3 cellular contexts compared by ENCODE assay signal in the genomic region with DNA sequence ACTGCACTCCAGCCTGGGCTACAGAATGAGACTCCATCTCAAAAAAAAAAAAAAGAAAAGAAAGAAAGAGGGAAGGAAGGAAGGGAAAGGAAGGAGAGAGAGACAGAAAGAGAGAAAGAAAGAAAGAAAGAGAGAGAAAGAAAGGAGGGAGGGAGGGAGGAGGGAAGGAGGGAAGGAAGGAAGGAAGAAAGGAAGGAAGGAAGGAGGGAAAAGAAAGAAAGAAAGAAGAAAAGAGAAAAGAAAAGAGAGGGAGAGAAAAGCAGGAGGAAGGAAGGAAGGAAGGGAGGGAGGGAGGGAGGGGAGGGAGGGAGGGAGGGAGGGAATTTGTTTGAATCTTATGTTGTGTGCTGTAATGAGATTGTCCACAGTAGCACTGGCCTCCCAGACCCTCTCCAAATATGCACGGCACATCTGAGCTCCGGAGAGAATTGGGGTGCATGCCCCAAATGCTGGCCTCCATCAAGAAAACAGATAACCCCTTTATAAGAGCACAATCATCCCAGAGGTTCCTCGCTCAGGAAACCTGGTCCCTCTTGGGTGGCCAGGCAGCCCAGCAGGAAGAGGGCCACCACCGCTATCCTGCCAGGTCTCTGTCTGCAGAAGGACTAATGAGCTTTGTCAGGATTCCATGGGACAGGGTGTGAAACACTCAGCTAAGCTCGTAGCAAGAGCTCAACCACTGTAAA.
TF ChIP-seq lines count a peak whose summit lies in the region.

No MANE protein-coding gene starts in this region.

TF ChIP-seq in HEK293, 187 proteins besides CTCF, POLR2A, EP300 and RAD21:
- TF ChIP-seq ZNF571 (tag by site-specific recombination; IDR thresholded peaks at IDR 0.05) (no peak), ZNF366 (tag by site-specific recombination; conservative IDR thresholded peaks at IDR 0.05) (peak; percentile 84)
TF ChIP-seq in HEK293: peak in this region for 1.

TF ChIP-seq in K562, 482 proteins besides CTCF, POLR2A, EP300 and RAD21 (continues in another document):
- TF ChIP-seq SIRT6 (IDR thresholded peaks at IDR 0.05; ENCODE audit: low read depth, low read length), result no peak
- no peak for TF ChIP-seq ZNF584 (CRISPR knock-in tag; IDR thresholded peaks at IDR 0.05; ENCODE audit: low read depth)
- TF ChIP-seq FOXJ3 (CRISPR knock-in tag; IDR thresholded peaks at IDR 0.05), result no peak
- TF ChIP-seq FOXK1 (CRISPR knock-in tag; IDR thresholded peaks at IDR 0.05; ENCODE audit: borderline replicate concordance), result no peak
- peak; percentile 45; the same call in 1 of the 2 replicates for TF ChIP-seq NKRF (IDR thresholded peaks at IDR 0.05; ENCODE audit: borderline replicate concordance)
- no peak for TF ChIP-seq IRF2 (CRISPR knock-in tag; IDR thresholded peaks at IDR 0.05)
- TF ChIP-seq, protein P1, sequence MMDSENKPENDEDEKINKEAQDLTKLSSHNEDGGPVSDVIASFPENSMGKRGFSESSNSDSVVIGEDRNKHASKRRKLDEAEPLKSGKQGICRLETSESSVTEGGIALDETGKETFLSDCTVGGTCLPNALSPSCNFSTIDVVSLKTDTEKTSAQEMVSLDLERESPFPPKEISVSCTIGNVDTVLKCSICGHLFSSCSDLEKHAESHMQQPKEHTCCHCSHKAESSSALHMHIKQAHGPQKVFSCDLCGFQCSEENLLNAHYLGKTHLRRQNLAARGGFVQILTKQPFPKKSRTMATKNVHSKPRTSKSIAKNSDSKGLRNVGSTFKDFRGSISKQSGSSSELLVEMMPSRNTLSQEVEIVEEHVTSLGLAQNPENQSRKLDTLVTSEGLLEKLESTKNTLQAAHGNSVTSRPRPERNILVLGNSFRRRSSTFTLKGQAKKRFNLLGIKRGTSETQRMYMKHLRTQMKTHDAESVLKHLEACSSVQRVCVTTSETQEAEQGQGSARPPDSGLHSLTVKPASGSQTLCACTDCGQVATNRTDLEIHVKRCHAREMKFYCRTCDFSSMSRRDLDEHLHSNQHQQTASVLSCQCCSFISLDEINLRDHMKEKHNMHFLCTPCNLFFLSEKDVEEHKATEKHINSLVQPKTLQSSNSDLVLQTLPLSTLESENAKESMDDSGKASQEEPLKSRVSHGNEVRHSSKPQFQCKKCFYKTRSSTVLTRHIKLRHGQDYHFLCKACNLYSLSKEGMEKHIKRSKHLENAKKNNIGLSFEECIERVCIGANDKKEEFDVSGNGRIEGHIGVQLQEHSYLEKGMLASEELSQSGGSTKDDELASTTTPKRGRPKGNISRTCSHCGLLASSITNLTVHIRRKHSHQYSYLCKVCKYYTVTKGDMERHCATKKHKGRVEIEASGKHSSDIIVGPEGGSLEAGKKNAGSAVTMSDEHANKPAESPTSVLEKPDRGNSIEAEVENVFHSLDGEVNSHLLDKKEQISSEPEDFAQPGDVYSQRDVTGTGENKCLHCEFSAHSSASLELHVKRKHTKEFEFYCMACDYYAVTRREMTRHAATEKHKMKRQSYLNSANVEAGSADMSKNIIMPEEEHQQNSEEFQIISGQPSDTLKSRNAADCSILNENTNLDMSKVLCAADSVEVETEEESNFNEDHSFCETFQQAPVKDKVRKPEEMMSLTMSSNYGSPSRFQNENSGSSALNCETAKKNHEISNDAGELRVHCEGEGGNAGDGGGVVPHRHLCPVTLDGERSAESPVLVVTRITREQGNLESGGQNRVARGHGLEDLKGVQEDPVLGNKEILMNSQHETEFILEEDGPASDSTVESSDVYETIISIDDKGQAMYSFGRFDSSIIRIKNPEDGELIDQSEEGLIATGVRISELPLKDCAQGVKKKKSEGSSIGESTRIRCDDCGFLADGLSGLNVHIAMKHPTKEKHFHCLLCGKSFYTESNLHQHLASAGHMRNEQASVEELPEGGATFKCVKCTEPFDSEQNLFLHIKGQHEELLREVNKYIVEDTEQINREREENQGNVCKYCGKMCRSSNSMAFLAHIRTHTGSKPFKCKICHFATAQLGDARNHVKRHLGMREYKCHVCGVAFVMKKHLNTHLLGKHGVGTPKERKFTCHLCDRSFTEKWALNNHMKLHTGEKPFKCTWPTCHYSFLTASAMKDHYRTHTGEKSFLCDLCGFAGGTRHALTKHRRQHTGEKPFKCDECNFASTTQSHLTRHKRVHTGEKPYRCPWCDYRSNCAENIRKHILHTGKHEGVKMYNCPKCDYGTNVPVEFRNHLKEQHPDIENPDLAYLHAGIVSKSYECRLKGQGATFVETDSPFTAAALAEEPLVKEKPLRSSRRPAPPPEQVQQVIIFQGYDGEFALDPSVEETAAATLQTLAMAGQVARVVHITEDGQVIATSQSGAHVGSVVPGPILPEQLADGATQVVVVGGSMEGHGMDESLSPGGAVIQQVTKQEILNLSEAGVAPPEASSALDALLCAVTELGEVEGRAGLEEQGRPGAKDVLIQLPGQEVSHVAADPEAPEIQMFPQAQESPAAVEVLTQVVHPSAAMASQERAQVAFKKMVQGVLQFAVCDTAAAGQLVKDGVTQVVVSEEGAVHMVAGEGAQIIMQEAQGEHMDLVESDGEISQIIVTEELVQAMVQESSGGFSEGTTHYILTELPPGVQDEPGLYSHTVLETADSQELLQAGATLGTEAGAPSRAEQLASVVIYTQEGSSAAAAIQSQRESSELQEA (IDR thresholded peaks at IDR 0.05; ENCODE audit: low read depth), result peak; percentile 39; the same call in 1 of the 2 replicates
- TF ChIP-seq COPS2 (conservative IDR thresholded peaks at IDR 0.05), result no peak
- TF ChIP-seq GATAD2B (IDR thresholded peaks at IDR 0.05; ENCODE audit: borderline replicate concordance), result no peak
- TF ChIP-seq, protein P2, sequence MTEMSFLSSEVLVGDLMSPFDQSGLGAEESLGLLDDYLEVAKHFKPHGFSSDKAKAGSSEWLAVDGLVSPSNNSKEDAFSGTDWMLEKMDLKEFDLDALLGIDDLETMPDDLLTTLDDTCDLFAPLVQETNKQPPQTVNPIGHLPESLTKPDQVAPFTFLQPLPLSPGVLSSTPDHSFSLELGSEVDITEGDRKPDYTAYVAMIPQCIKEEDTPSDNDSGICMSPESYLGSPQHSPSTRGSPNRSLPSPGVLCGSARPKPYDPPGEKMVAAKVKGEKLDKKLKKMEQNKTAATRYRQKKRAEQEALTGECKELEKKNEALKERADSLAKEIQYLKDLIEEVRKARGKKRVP (CRISPR knock-in tag; IDR thresholded peaks at IDR 0.05), result no peak
- TF ChIP-seq KDM2B (CRISPR knock-in tag; IDR thresholded peaks at IDR 0.05), result no peak

TF ChIP-seq in GM12891, 5 proteins besides CTCF, POLR2A, EP300 and RAD21:
- TF ChIP-seq POLR2AphosphoS5 (IDR thresholded peaks at IDR 0.05; ENCODE audit: low read depth, low read length) (no peak), SPI1 (IDR thresholded peaks at IDR 0.05; ENCODE audit: low read depth, low read length) (no peak), TAF1 (IDR thresholded peaks at IDR 0.05; ENCODE audit: low read depth, low read length) (no peak), PAX5 (IDR thresholded peaks at IDR 0.05; ENCODE audit: insufficient read depth, low read length, severe bottlenecking) (no peak), POU2F2 (IDR thresholded peaks at IDR 0.05; ENCODE audit: low read depth, low read length) (no peak)
TF ChIP-seq in GM12891: peak in this region for 0.
